Comparison of ENCODE assay signal across 1 cellular context in the genomic region with DNA sequence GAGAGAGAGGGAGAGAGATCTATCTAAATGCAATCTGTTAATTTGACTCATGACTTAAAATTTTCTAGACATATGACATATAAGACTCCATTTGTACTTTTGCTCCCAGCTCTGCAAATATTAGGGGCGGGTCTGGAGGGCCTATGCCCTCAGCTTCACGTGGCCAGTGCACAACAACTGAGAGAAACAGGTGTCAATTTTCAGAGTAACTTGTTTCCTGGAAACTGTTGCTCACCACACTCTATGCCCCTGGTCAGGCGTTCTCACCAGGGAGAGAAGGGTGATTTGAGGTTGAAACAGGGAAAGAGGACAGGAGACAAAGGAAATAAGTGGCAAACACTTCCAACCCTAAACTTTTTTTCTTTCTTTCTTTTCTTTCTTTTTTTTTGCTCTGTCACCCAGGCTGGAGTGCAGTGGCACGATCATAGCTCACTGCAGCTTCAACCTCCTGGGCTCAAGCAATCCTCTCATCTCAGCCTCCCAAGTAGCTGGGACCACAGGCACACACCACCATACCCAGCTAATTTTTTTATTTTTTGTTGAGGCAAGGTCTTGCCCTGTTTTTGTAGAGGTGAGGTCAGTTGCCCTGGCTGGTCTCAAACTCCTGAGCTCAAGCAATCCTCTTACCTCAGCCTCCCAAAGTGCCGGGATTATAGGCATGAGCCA.
A peak's percentile ranks its signal among the peaks of the same experiment; 100 is the strongest.
TF ChIP-seq lines count a peak whose summit lies in the region.

No MANE protein-coding gene starts in this region.

TF ChIP-seq in HepG2, 621 proteins besides CTCF, POLR2A, EP300 and RAD21 (continued from another document):
- TF ChIP-seq, protein P1, sequence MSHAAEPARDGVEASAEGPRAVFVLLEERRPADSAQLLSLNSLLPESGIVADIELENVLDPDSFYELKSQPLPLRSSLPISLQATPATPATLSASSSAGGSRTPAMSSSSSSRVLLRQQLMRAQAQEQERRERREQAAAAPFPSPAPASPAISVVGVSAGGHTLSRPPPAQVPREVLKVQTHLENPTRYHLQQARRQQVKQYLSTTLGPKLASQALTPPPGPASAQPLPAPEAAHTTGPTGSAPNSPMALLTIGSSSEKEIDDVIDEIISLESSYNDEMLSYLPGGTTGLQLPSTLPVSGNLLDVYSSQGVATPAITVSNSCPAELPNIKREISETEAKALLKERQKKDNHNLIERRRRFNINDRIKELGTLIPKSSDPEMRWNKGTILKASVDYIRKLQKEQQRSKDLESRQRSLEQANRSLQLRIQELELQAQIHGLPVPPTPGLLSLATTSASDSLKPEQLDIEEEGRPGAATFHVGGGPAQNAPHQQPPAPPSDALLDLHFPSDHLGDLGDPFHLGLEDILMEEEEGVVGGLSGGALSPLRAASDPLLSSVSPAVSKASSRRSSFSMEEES (CRISPR knock-in tag; IDR thresholded peaks at IDR 0.05), result peak; percentile 86
- TF ChIP-seq, protein P2, sequence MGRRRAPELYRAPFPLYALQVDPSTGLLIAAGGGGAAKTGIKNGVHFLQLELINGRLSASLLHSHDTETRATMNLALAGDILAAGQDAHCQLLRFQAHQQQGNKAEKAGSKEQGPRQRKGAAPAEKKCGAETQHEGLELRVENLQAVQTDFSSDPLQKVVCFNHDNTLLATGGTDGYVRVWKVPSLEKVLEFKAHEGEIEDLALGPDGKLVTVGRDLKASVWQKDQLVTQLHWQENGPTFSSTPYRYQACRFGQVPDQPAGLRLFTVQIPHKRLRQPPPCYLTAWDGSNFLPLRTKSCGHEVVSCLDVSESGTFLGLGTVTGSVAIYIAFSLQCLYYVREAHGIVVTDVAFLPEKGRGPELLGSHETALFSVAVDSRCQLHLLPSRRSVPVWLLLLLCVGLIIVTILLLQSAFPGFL (CRISPR knock-in tag; IDR thresholded peaks at IDR 0.05), result no peak
- TF ChIP-seq ZNF343 (CRISPR knock-in tag; IDR thresholded peaks at IDR 0.05) (no peak), NKX3-1 (CRISPR knock-in tag; IDR thresholded peaks at IDR 0.05) (no peak), ZNF747 (CRISPR knock-in tag; IDR thresholded peaks at IDR 0.05; ENCODE audit: borderline replicate concordance) (0 out of 2 replicates have a peak, but pooled peaks have one; percentile 42), SYNCRIP (IDR thresholded peaks at IDR 0.05; ENCODE audit: insufficient read depth, low read depth, low read length) (no peak), ZNF34 (CRISPR knock-in tag; IDR thresholded peaks at IDR 0.05; ENCODE audit: borderline replicate concordance) (no peak)
- TF ChIP-seq, protein P3, sequence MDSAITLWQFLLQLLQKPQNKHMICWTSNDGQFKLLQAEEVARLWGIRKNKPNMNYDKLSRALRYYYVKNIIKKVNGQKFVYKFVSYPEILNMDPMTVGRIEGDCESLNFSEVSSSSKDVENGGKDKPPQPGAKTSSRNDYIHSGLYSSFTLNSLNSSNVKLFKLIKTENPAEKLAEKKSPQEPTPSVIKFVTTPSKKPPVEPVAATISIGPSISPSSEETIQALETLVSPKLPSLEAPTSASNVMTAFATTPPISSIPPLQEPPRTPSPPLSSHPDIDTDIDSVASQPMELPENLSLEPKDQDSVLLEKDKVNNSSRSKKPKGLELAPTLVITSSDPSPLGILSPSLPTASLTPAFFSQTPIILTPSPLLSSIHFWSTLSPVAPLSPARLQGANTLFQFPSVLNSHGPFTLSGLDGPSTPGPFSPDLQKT (CRISPR knock-in tag; IDR thresholded peaks at IDR 0.05; ENCODE audit: borderline replicate concordance), result no peak
